ENCODE assay signal across 17 cellular contexts in the genomic region with DNA sequence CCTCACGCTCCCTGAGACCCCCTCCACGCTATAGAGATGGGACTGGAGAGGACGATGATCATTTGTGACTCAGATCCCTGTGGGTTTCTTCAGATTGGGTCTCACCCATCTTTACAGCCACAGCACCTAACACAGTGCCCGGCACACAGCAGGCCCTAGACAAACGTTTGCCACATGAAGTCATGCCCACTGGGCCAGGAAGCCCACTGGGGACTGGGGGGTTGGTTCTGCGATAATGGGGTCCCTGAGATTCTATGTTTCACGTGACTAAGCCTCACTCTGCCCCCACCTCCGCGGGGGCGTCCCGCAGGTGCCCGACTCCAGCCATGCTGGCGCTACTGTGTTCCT. TPM values are rescaled to one million over a fixed set of nuclear protein-coding genes. Genes with fewer than 3 reads are reported as not detected.
DNase-seq lines count a peak whose midpoint lies in the region; ATAC-seq, FAIRE-seq and TF ChIP-seq lines count a peak whose summit lies in the region.
"Had no signal": no experiment of that assay in that cellular context is flagged by ENCODE, and none has a peak within 500 bp of the region (broad histone marks: within the 10 kb centered on the region; RNA-seq: fewer than 3 reads in every experiment).

No MANE protein-coding gene starts in this region.

- TF ChIP-seq CTCF in WTC11 (IDR thresholded peaks at IDR 0.05): no peak
- no peak for TF ChIP-seq CTCF in endodermal cell (conservative IDR thresholded peaks at IDR 0.05)
- TF ChIP-seq CTCF in mesothelial cell of epicardium (IDR thresholded peaks at IDR 0.05; ENCODE audit: unreplicated experiment): no peak
- no peak for TF ChIP-seq CTCF in osteoblast (IDR thresholded peaks at IDR 0.05; ENCODE audit: extremely low read depth, low read depth, low read length)

- no peak for FAIRE-seq in HTR-8/SVneo (lab: Jason Lieb, UNC)
- FAIRE-seq: A549, G401.6, GM12891, H54, HepG2 had no signal

- H3K36me3 Mint-ChIP-seq in WTC11: no peaks in the 10 kb centered on the region
- H3K36me3 Mint-ChIP-seq in endodermal cell (ENCODE audit: low read depth): no peaks in the 10 kb centered on the region
- H3K36me3 Mint-ChIP-seq in mesothelial cell of epicardium: no peaks in the 10 kb centered on the region
- H3K36me3 Mint-ChIP-seq: CD4-positive, alpha-beta memory T cell had no signal

- H3K27ac ChIP-seq in endodermal cell (ENCODE audit: low read depth, low read length) (no peak overlapping the region), osteoblast (ENCODE audit: low read depth, low read length) (no peak overlapping the region)
- H3K27ac ChIP-seq: A549, C4-2B had no signal

- H3K27me3 Mint-ChIP-seq in WTC11 (ENCODE audit: low read depth) (peaks cover 74% of the 10 kb centered on the region), endodermal cell (ENCODE audit: insufficient read depth) (peaks cover 96% of the 10 kb centered on the region), mesothelial cell of epicardium (ENCODE audit: low read depth) (peaks cover 67% of the 10 kb centered on the region)

- H3K4me1 Mint-ChIP-seq in WTC11: peaks cover 28% of the 10 kb centered on the region
- H3K4me1 Mint-ChIP-seq in endodermal cell: peaks cover 37% of the 10 kb centered on the region
- peaks cover 20% of the 10 kb centered on the region for H3K4me1 Mint-ChIP-seq in mesothelial cell of epicardium
- H3K4me1 Mint-ChIP-seq: CD4-positive, alpha-beta memory T cell had no signal

- POLR2A ChIA-PET in WTC11 (lab: Charles Lee): no interaction called here

- H3K36me3 ChIP-seq in endodermal cell (ENCODE audit: control insufficient read depth, insufficient read depth, low read length) (no peaks in the 10 kb centered on the region), osteoblast (ENCODE audit: insufficient read depth, low read length) (no peaks in the 10 kb centered on the region)
- H3K36me3 ChIP-seq: BE2C had no signal

- CTCF ChIA-PET in WTC11 (lab: Charles Lee): interaction anchor here (0.6 kb wide), 1 partner anchor 144 kb away, joined by 3 read pairs; no protein-coding TSS in a partner anchor

- DNase-seq in WTC11 (ENCODE audit: low spot score) (no peak), endodermal cell (no peak), mesothelial cell of epicardium (ENCODE audit: low spot score in 2 of 2, unreplicated experiment in 2 of 2) (no peak), osteoblast (ENCODE audit: insufficient read length, low spot score, missing footprints) (peak; percentile 71), HTR-8/SVneo (ENCODE audit: insufficient read length, low spot score) (no peak), NCI-H510A (lab: John Stamatoyannopoulos, UW) (no peak)
- DNase-seq: BE2C; CD4-positive, alpha-beta memory T cell; DMS79 had no signal

- H3K79me2 ChIP-seq in osteoblast (ENCODE audit: insufficient read depth, low read length): no peaks in the 10 kb centered on the region

- H3K4me1 ChIP-seq in endodermal cell (ENCODE audit: control insufficient read depth, insufficient read depth, low read length) (peaks cover 14% of the 10 kb centered on the region), osteoblast (ENCODE audit: insufficient read depth, low read length) (peaks cover 26% of the 10 kb centered on the region)
- H3K4me1 ChIP-seq: A549, BE2C had no signal

- no peak overlapping the region for H3K9ac ChIP-seq in endodermal cell (ENCODE audit: extremely low read depth, low read length, poor library complexity, severe bottlenecking)

- peak overlapping the region; percentile 44 for H3K4me3 Mint-ChIP-seq in WTC11
- peak overlapping the region; percentile 20 for H3K4me3 Mint-ChIP-seq in endodermal cell
- H3K4me3 Mint-ChIP-seq in mesothelial cell of epicardium: peak overlapping the region; percentile 40
- H3K4me3 Mint-ChIP-seq: CD4-positive, alpha-beta memory T cell had no signal

- H3K27ac Mint-ChIP-seq in WTC11 (no peak overlapping the region), endodermal cell (no peak overlapping the region), mesothelial cell of epicardium (no peak overlapping the region)
- H3K27ac Mint-ChIP-seq: CD4-positive, alpha-beta memory T cell had no signal

- H2AFZ ChIP-seq in osteoblast (ENCODE audit: low read length): no peak overlapping the region

- no peak overlapping the region for H3K4me2 ChIP-seq in osteoblast (ENCODE audit: insufficient read depth, low read length)
- H3K4me2 ChIP-seq: A549 had no signal

- WGBS in endodermal cell (ENCODE audit: insufficient coverage in 1 of 2, insufficient read length in 1 of 2), 2 experiments: 94 to 96% methylated on average over 7 to 13 of the region's 13 CpGs

- H3K9me3 ChIP-seq in endodermal cell (ENCODE audit: control insufficient read depth, low read length) (no peaks in the 10 kb centered on the region), osteoblast (ENCODE audit: low read depth, low read length) (no peaks in the 10 kb centered on the region)
- H3K9me3 ChIP-seq: A549, BE2C had no signal

- H3K9me3 Mint-ChIP-seq in WTC11: no peaks in the 10 kb centered on the region
- no peaks in the 10 kb centered on the region for H3K9me3 Mint-ChIP-seq in endodermal cell
- H3K9me3 Mint-ChIP-seq in mesothelial cell of epicardium: no peaks in the 10 kb centered on the region

- peaks cover 70% of the 10 kb centered on the region for H3K27me3 ChIP-seq in endodermal cell (ENCODE audit: control insufficient read depth, insufficient read depth, low read length, poor library complexity, severe bottlenecking)
- peaks cover 6% of the 10 kb centered on the region for H3K27me3 ChIP-seq in osteoblast (ENCODE audit: insufficient read depth, low read length)
- H3K27me3 ChIP-seq: BE2C had no signal

- H3K4me3 ChIP-seq in endodermal cell (ENCODE audit: low read length): no peak overlapping the region
- no peak overlapping the region for H3K4me3 ChIP-seq in osteoblast (ENCODE audit: insufficient read depth, low read length)
- H3K4me3 ChIP-seq: A549 had no signal

- no peaks in the 10 kb centered on the region for H4K20me1 ChIP-seq in osteoblast (ENCODE audit: insufficient read depth, low read length)

- no peak for ATAC-seq in WTC11
- no peak for ATAC-seq in GM21515 (IDR thresholded peaks at IDR 0.05; ENCODE audit: unreplicated experiment)
- ATAC-seq: A549, HCT116, HepG2 had no signal

TF ChIP-seq in WTC11, 78 proteins besides CTCF, POLR2A, EP300 and RAD21 (continues in another document):
- TF ChIP-seq FOXP4 (CRISPR knock-in tag; IDR thresholded peaks at IDR 0.05) (no peak), ZNF423 (CRISPR knock-in tag; IDR thresholded peaks at IDR 0.05) (no peak), FOXP1 (CRISPR knock-in tag; IDR thresholded peaks at IDR 0.05; ENCODE audit: borderline replicate concordance) (no peak), NR2C2 (CRISPR knock-in tag; IDR thresholded peaks at IDR 0.05) (no peak), ZNF121 (CRISPR knock-in tag; IDR thresholded peaks at IDR 0.05) (no peak)
- TF ChIP-seq, protein P1, sequence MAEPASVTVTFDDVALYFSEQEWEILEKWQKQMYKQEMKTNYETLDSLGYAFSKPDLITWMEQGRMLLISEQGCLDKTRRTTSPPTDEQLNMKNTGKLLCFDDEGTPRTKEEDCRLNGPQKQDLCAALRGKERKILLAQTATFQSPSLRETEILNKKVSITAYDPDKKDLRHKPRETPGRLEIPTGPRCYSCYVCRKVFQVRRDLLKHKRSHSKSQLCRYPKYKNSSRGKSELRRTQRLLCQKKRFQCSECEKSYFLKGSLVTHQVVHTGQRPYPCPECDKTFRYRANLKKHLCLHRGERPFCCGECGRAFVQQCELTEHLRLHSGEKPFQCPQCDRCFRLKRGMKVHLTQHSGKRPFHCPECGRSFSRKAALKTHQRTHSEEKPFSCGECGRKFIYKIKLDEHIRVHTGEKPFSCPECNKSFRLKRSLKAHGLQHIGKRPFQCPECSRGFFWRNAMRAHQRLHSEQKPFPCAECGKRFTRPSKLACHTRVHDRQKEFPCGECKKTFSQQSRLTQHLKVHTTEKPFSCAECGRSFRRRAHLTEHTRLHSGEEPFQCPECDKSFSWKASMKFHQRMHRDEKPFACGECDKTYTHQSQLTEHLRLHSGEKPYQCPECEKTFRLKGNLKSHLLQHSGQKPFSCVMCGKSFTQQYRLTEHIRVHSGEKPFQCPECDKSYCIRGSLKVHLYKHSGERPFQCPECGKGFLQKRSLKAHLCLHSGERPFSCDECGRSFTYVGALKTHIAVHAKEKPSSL (CRISPR knock-in tag; conservative IDR thresholded peaks at IDR 0.05): no peak
- TF ChIP-seq, protein P2, sequence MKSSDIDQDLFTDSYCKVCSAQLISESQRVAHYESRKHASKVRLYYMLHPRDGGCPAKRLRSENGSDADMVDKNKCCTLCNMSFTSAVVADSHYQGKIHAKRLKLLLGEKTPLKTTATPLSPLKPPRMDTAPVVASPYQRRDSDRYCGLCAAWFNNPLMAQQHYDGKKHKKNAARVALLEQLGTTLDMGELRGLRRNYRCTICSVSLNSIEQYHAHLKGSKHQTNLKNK (CRISPR knock-in tag; IDR thresholded peaks at IDR 0.05): no peak

RNA-seq across cellular contexts. Expression of gene SOD3, which starts 3.8 kb away (rescaled TPM):
- total RNA-seq in WTC11 (2021) (4.1 to 8.2 TPM (median 8.0 TPM) in 3 replicates), endodermal cell (1 to 10 TPM; 5.7 to 8.7 TPM), mesothelial cell of epicardium (5.7 to 6.5 TPM (median 5.8 TPM) in 3 replicates), osteoblast (2.1 and 4.3 TPM in 2 replicates)
- 2.1 TPM for polyA plus RNA-seq in endodermal cell (2013, experiment 1 of 2)
- 2.1 TPM for polyA plus RNA-seq in endodermal cell (2013, experiment 2 of 2)
- total RNA-seq: CD4-positive, alpha-beta memory T cell; HepG2 had no signal
- polyA plus RNA-seq: A549; CD4-positive, alpha-beta memory T cell had no signal
